Comparison of ENCODE assay signal across 22 cellular contexts in the genomic region with DNA sequence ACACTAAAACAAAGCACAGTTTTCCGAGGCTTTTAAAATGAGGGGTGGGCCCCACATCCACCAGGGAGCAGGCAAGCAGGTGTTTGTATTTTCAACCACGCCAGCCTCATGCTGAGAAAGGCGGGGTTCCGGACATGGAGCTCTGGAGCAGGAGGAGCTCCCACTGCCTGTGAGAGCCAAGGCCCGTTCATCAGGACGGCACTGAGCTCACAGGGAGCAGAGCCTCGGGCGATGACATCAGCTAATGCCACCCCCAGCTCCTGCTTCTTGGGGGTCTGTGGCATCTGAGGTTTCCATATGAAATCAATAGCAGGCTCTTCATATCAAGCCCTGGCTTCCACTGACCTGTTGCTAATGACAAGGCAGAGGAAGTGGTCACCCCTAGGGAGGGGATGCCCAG.
A peak's percentile ranks its signal among the peaks of the same experiment; 100 is the strongest.
DNase-seq lines count a peak whose midpoint lies in the region; ATAC-seq, FAIRE-seq and TF ChIP-seq lines count a peak whose summit lies in the region.
"Had no signal": no experiment of that assay in that cellular context is flagged by ENCODE, and none has a peak within 500 bp of the region (broad histone marks: within the 10 kb centered on the region; RNA-seq: fewer than 3 reads in every experiment).

No MANE protein-coding gene starts in this region.

- H3K27ac ChIP-seq in kidney (ENCODE audit: low read depth in 2 of 2, low read length in 2 of 2), result peak overlapping the region; percentile 26 to 73
- H3K27ac ChIP-seq in subcutaneous abdominal adipose tissue (ENCODE audit: low read depth, low read length), result peak overlapping the region; percentile 35
- H3K27ac ChIP-seq: cardiac muscle cell, pancreas, testis had no signal

- DNase-seq in NCI-H510A (lab: John Stamatoyannopoulos, UW) (peak; percentile 26), NCI-H510A treated with DMSO at 0.1 percent for 48 hours (lab: John Stamatoyannopoulos, UW) (no peak), NCI-H345 (lab: John Stamatoyannopoulos, UW) (peak; percentile 90), kidney (peak; percentile 61), DMS53 treated with DMSO at 0.1 percent for 48 hours (lab: John Stamatoyannopoulos, UW; ENCODE audit: unreplicated experiment) (no peak)
- DNase-seq in stimulated activated effector memory CD8-positive, alpha-beta T cell treated with anti-CD3 and anti-CD28 coated beads, Interleukin-12 subunit alpha, Interleukin-12 subunit beta, amount 100 ng/mL, for 72 hours (ENCODE audit: low spot score in 2 of 2), result no peak
- DNase-seq: activated CD4-positive, alpha-beta T cell treated with anti-CD3 and anti-CD28 coated beads for 1 hour; activated CD8-positive, alpha-beta memory T cell treated with anti-CD3 and anti-CD28 coated beads, Interleukin-2, amount 10 ng/mL, durations not matched to agents 7 days and 5 days; DMS53; erythroblast; NCI-H1694; NCI-H526 treated with DMSO at 0.1 percent for 48 hours; pancreas; stimulated activated CD4-positive, alpha-beta T cell treated with anti-CD3 and anti-CD28 coated beads, Interleukin-4, amount 100 ng/mL, for 24 hours; testis had no signal

- no peak overlapping the region for H3K27ac Mint-ChIP-seq in stimulated activated effector memory CD8-positive, alpha-beta T cell treated with anti-CD3 and anti-CD28 coated beads, Interleukin-12 subunit alpha, Interleukin-12 subunit beta, amount 100 ng/mL, for 72 hours
- H3K27ac Mint-ChIP-seq: activated CD8-positive, alpha-beta memory T cell treated with anti-CD3 and anti-CD28 coated beads, Interleukin-2, amount 10 ng/mL, durations not matched to agents 7 days and 5 days; activated T-helper 2 cell treated with anti-CD3 and anti-CD28 coated beads, Interferon-gamma antibody, Interleukin-2, Interleukin-4, amounts not matched to agents 10 μg/mL and 5 μg/mL and 100 μg/mL, durations not matched to agents 14 hours and 24 hours and 36 hours had no signal

- no peak for TF ChIP-seq CTCF in kidney (IDR thresholded peaks at IDR 0.05; ENCODE audit: borderline replicate concordance, extremely low read depth, insufficient read depth)

- H3K27me3 ChIP-seq in subcutaneous abdominal adipose tissue (ENCODE audit: control insufficient read depth in 5 of 5, insufficient read depth in 4 of 5, low read length in 5 of 5), result no peaks in the 10 kb centered on the region
- H3K27me3 ChIP-seq: cardiac muscle cell, pancreas, testis had no signal

- H3K4me1 Mint-ChIP-seq in stimulated activated effector memory CD8-positive, alpha-beta T cell treated with anti-CD3 and anti-CD28 coated beads, Interleukin-12 subunit alpha, Interleukin-12 subunit beta, amount 100 ng/mL, for 72 hours, result no peaks in the 10 kb centered on the region
- H3K4me1 Mint-ChIP-seq: activated CD8-positive, alpha-beta memory T cell treated with anti-CD3 and anti-CD28 coated beads, Interleukin-2, amount 10 ng/mL, durations not matched to agents 7 days and 5 days had no signal

- H3K4me1 ChIP-seq in kidney (ENCODE audit: control insufficient read depth in 1 of 2, insufficient read depth in 1 of 2, low read depth in 1 of 2, low read length in 2 of 2) (peaks cover 58 to 70% of the 10 kb centered on the region in 2 donors), subcutaneous abdominal adipose tissue (ENCODE audit: control insufficient read depth in 5 of 5, insufficient read depth in 5 of 5, low read length in 5 of 5) (peaks cover 8 to 75% (median 53%) of the 10 kb centered on the region in 5 donors)

- no peaks in the 10 kb centered on the region for H3K36me3 Mint-ChIP-seq in stimulated activated effector memory CD8-positive, alpha-beta T cell treated with anti-CD3 and anti-CD28 coated beads, Interleukin-12 subunit alpha, Interleukin-12 subunit beta, amount 100 ng/mL, for 72 hours
- H3K36me3 Mint-ChIP-seq: activated CD8-positive, alpha-beta memory T cell treated with anti-CD3 and anti-CD28 coated beads, Interleukin-2, amount 10 ng/mL, durations not matched to agents 7 days and 5 days had no signal

- no peak for FAIRE-seq in kidney (lab: Jason Lieb, UNC)
- FAIRE-seq: frontal cortex, pancreas, RCC 7860 had no signal

- H3K9me3 ChIP-seq in kidney (ENCODE audit: control insufficient read depth in 1 of 2, low read length in 2 of 2) (no peaks in the 10 kb centered on the region), subcutaneous abdominal adipose tissue (ENCODE audit: control insufficient read depth in 5 of 5, low read length in 5 of 5) (no peaks in the 10 kb centered on the region)
- H3K9me3 ChIP-seq: pancreas, testis had no signal

- H3K4me3 Mint-ChIP-seq in stimulated activated effector memory CD8-positive, alpha-beta T cell treated with anti-CD3 and anti-CD28 coated beads, Interleukin-12 subunit alpha, Interleukin-12 subunit beta, amount 100 ng/mL, for 72 hours, result no peak overlapping the region
- H3K4me3 Mint-ChIP-seq: activated CD8-positive, alpha-beta memory T cell treated with anti-CD3 and anti-CD28 coated beads, Interleukin-2, amount 10 ng/mL, durations not matched to agents 7 days and 5 days had no signal

- no peaks in the 10 kb centered on the region for H3K9me3 Mint-ChIP-seq in stimulated activated effector memory CD8-positive, alpha-beta T cell treated with anti-CD3 and anti-CD28 coated beads, Interleukin-12 subunit alpha, Interleukin-12 subunit beta, amount 100 ng/mL, for 72 hours
- H3K9me3 Mint-ChIP-seq: activated T-helper 2 cell treated with anti-CD3 and anti-CD28 coated beads, Interferon-gamma antibody, Interleukin-2, Interleukin-4, amounts not matched to agents 10 μg/mL and 5 μg/mL and 100 μg/mL, durations not matched to agents 14 hours and 24 hours and 36 hours had no signal

- H3K36me3 ChIP-seq in kidney (ENCODE audit: control insufficient read depth in 1 of 2, insufficient read depth in 2 of 2, low read length in 2 of 2) (peaks cover 0 to 4% of the 10 kb centered on the region in 2 donors), subcutaneous abdominal adipose tissue (ENCODE audit: control insufficient read depth in 5 of 5, insufficient read depth in 5 of 5, low read length in 5 of 5) (peaks cover 0 to 4% (median 0%) of the 10 kb centered on the region in 5 donors)
- H3K36me3 ChIP-seq: cardiac muscle cell, pancreas had no signal

- H3K9ac ChIP-seq in kidney (ENCODE audit: low read length in 2 of 2), result no peak overlapping the region
- no peak overlapping the region for H3K9ac ChIP-seq in subcutaneous abdominal adipose tissue (ENCODE audit: low read length in 5 of 5)

- intact Hi-C loops in kidney (cut with DNase I), result no loop called here

- H3K4me3 ChIP-seq in kidney (ENCODE audit: low read length in 2 of 2), result no peak overlapping the region
- H3K4me3 ChIP-seq in subcutaneous abdominal adipose tissue (ENCODE audit: low read depth in 1 of 5, low read length in 5 of 5), result no peak overlapping the region
- H3K4me3 ChIP-seq: cardiac muscle cell, pancreas, testis had no signal

- ATAC-seq in stimulated activated effector memory CD8-positive, alpha-beta T cell treated with anti-CD3 and anti-CD28 coated beads, Interleukin-12 subunit alpha, Interleukin-12 subunit beta, amount 100 ng/mL, for 72 hours, result no peak
- ATAC-seq in GM21619 (IDR thresholded peaks at IDR 0.05; ENCODE audit: unreplicated experiment), result no peak
- ATAC-seq: activated CD8-positive, alpha-beta memory T cell treated with anti-CD3 and anti-CD28 coated beads, Interleukin-2, amount 10 ng/mL, durations not matched to agents 7 days and 5 days; pancreas; SK-N-SH treated with all-trans-retinoic acid at 6 μM for 48 hours had no signal

Comparison
In these comparisons a context has a peak if more than half of its experiments do, and no peak if none do; other contexts are left out.
1. DNase-seq: peak in NCI-H510A (single experiment), NCI-H345 (single experiment) and kidney (single experiment); none in NCI-H510A treated with DMSO at 0.1 percent for 48 hours (single experiment), DMS53 treated with DMSO at 0.1 percent for 48 hours (single experiment) and stimulated activated effector memory CD8-positive, alpha-beta T cell treated with anti-CD3 and anti-CD28 coated beads, Interleukin-12 subunit alpha, Interleukin-12 subunit beta, amount 100 ng/mL, for 72 hours (0 of 2).